1 cellular context compared by ENCODE assay signal in the genomic region with DNA sequence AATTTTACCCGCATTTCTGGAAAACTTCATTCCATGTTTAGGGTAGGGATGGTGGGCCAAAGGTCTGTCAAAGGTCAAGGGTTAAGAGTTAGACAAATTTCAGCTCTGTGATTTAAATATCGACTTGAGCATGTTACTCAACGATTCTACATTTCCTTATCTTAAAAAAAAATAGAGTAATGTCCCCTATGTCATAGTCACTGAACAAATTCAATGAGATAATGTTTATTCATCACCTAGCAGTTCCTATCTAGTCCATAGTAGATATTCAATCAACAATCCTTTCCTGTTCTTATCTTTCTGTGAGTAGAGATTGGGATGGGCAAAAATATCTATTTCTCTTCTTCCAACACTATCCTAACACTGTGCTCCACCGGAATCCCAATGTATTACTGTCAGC.
TF ChIP-seq lines count a peak whose summit lies in the region.

No MANE protein-coding gene starts in this region.

TF ChIP-seq in H1, 55 proteins besides CTCF, POLR2A, EP300 and RAD21:
- no peak for TF ChIP-seq JUND (IDR thresholded peaks at IDR 0.05; ENCODE audit: low read length)
- no peak for TF ChIP-seq SRF (IDR thresholded peaks at IDR 0.05; ENCODE audit: low read depth, low read length)
